8 cellular contexts compared by ENCODE assay signal in genomic region chr7:148986737-148987009, GRCh38. TPM values are rescaled to one million over a fixed set of nuclear protein-coding genes. Genes with fewer than 3 reads are reported as not detected.
DNase-seq lines count a peak whose midpoint lies in the region; ATAC-seq and TF ChIP-seq lines count a peak whose summit lies in the region.

No MANE protein-coding gene starts in this region.

- peak overlapping the region; percentile 98 for H3K4me3 Mint-ChIP-seq in T-helper 2 cell treated with Interferon-gamma antibody and Interleukin-4, amounts not matched to agents 5 μg/mL and 100 μg/mL, for 36 hours
- peak overlapping the region; percentile 41 to 100 for H3K4me3 Mint-ChIP-seq in stimulated activated naive B cell treated with anti-CD40 and anti-IgM and Interleukin-4, amounts not matched to agents 10 μg/mL and 1 μg/mL and 100 μg/mL, for 72 hours

- H3K27me3 ChIP-seq in SJCRH30 (no peaks in the 10 kb centered on the region), esophagus squamous epithelium (no peaks in the 10 kb centered on the region)

- peaks cover 11% of the 10 kb centered on the region for H3K27me3 Mint-ChIP-seq in T-helper 2 cell treated with Interferon-gamma antibody and Interleukin-4, amounts not matched to agents 5 μg/mL and 100 μg/mL, for 36 hours (ENCODE audit: low read depth)
- H3K27me3 Mint-ChIP-seq in stimulated activated naive B cell treated with anti-CD40 and anti-IgM and Interleukin-4, amounts not matched to agents 10 μg/mL and 1 μg/mL and 100 μg/mL, for 72 hours: peaks cover 0 to 5% of the 10 kb centered on the region in 2 donors

- intact Hi-C loops in esophagus squamous epithelium (cut with DNase I): no loop called here

- H3K36me3 ChIP-seq in SJCRH30 (no peaks in the 10 kb centered on the region), esophagus squamous epithelium (no peaks in the 10 kb centered on the region)

- ATAC-seq in stimulated activated naive B cell treated with anti-CD40 and anti-IgM and Interleukin-4, amounts not matched to agents 10 μg/mL and 1 μg/mL and 100 μg/mL, for 72 hours (replicated peaks): no peak
- no peak for ATAC-seq in HG02973 (IDR thresholded peaks at IDR 0.05; ENCODE audit: unreplicated experiment)

- no peak overlapping the region for H3K27ac ChIP-seq in SJCRH30
- peak overlapping the region in 2 of 4 donors; percentile 92 to 94 for H3K27ac ChIP-seq in esophagus squamous epithelium

- no peak for TF ChIP-seq CTCF in esophagus squamous epithelium (IDR thresholded peaks at IDR 0.05)

- no peaks in the 10 kb centered on the region for H3K9me3 Mint-ChIP-seq in T-helper 2 cell treated with Interferon-gamma antibody and Interleukin-4, amounts not matched to agents 5 μg/mL and 100 μg/mL, for 36 hours
- H3K9me3 Mint-ChIP-seq in stimulated activated naive B cell treated with anti-CD40 and anti-IgM and Interleukin-4, amounts not matched to agents 10 μg/mL and 1 μg/mL and 100 μg/mL, for 72 hours: no peaks in the 10 kb centered on the region

- WGBS in esophagus squamous epithelium, 2 donors: 17 to 36% methylated on average over 1 of the region's 1 CpG

- H3K9me3 ChIP-seq in SJCRH30 (replicated peaks) (no peaks in the 10 kb centered on the region), esophagus squamous epithelium (no peaks in the 10 kb centered on the region)

- TF ChIP-seq POLR2A in esophagus squamous epithelium (IDR thresholded peaks at IDR 0.05): no peak

- H3K4me1 Mint-ChIP-seq in T-helper 2 cell treated with Interferon-gamma antibody and Interleukin-4, amounts not matched to agents 5 μg/mL and 100 μg/mL, for 36 hours (ENCODE audit: low read depth): peaks cover 39% of the 10 kb centered on the region
- H3K4me1 Mint-ChIP-seq in stimulated activated naive B cell treated with anti-CD40 and anti-IgM and Interleukin-4, amounts not matched to agents 10 μg/mL and 1 μg/mL and 100 μg/mL, for 72 hours: peaks cover 32 to 49% of the 10 kb centered on the region in 2 donors

- H3K4me1 ChIP-seq in SJCRH30: peaks cover 3% of the 10 kb centered on the region; the same call in 1 of the 2 replicates
- H3K4me1 ChIP-seq in esophagus squamous epithelium: peaks cover 9 to 58% (median 13%) of the 10 kb centered on the region in 3 donors

- no peak for DNase-seq in T-helper 2 cell treated with Interferon-gamma antibody and Interleukin-4, amounts not matched to agents 5 μg/mL and 100 μg/mL, for 36 hours (ENCODE audit: low spot score)
- DNase-seq in T-helper 2 cell (no peak), SJCRH30 (no peak), esophagus squamous epithelium (lab: John Stamatoyannopoulos, UW) (no peak), HPDE6-E6E7 (ENCODE audit: extremely low spot score) (no peak), medulla oblongata (ENCODE audit: extremely low spot score) (no peak)
- no peak for DNase-seq in stimulated activated naive B cell treated with anti-CD40 and anti-IgM and Interleukin-4, amounts not matched to agents 10 μg/mL and 1 μg/mL and 100 μg/mL, for 72 hours

- H3K4me3 ChIP-seq in SJCRH30: peak overlapping the region; percentile 66
- H3K4me3 ChIP-seq in esophagus squamous epithelium: peak overlapping the region in 3 of 4 donors; percentile 64 to 81 (median 71)

- H3K36me3 Mint-ChIP-seq in T-helper 2 cell treated with Interferon-gamma antibody and Interleukin-4, amounts not matched to agents 5 μg/mL and 100 μg/mL, for 36 hours (ENCODE audit: low read depth): no peaks in the 10 kb centered on the region
- H3K36me3 Mint-ChIP-seq in stimulated activated naive B cell treated with anti-CD40 and anti-IgM and Interleukin-4, amounts not matched to agents 10 μg/mL and 1 μg/mL and 100 μg/mL, for 72 hours: peaks cover 0 to 4% of the 10 kb centered on the region in 2 donors

- peak overlapping the region; percentile 95 for H3K27ac Mint-ChIP-seq in T-helper 2 cell treated with Interferon-gamma antibody and Interleukin-4, amounts not matched to agents 5 μg/mL and 100 μg/mL, for 36 hours
- peak overlapping the region; percentile 98 for H3K27ac Mint-ChIP-seq in stimulated activated naive B cell treated with anti-CD40 and anti-IgM and Interleukin-4, amounts not matched to agents 10 μg/mL and 1 μg/mL and 100 μg/mL, for 72 hours

RNA-seq across cellular contexts. Expression of gene PDIA4, which starts 41.6 kb away (rescaled TPM):
- 222 and 224 TPM in 2 replicates for total RNA-seq in SJCRH30 (2014; rRNA removed; shearing (Covaris generic))
- 100 to 1,000 TPM in 1 of 4 donors, 10 to 100 TPM in 3; 40.6 to 105 (median 86.1) TPM for total RNA-seq in esophagus squamous epithelium
